Comparison of ENCODE assay signal across 8 cellular contexts in the genomic region with DNA sequence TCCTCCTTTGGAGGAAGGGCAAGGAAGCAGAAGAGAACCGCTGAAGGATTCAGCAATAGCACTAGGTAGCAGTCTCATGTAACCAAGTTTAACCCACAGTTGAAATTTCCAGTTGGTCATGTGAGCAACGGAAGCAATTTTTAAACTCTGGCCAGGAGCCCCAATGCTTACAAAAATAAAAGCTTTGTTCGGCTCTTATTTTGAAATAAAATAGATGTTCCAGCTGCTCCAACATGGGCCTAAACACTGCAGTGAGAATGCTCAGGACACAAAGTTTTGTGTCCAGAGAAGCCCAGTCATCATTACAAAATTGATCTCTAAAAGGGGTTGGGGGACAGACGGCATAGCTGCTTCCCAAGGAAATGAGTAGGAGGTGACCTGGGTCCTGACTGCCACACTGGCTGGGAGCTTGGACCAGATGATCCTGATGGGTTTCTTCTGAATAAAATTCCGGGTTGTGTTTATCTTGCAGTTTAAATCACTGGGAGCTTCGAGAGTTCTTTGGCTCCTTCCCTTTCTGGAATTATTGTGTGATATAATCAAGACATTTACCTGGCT. TPM values are rescaled to one million over a fixed set of nuclear protein-coding genes. Genes with fewer than 3 reads are reported as not detected.
DNase-seq lines count a peak whose midpoint lies in the region; ATAC-seq and TF ChIP-seq lines count a peak whose summit lies in the region.

No MANE protein-coding gene starts in this region.

- H3K36me3 ChIP-seq in SJSA1 = no peaks in the 10 kb centered on the region
- peaks cover 0 to 12% (median 2%) of the 10 kb centered on the region in 4 donors for H3K36me3 ChIP-seq in sigmoid colon

- ATAC-seq in GM21528 (IDR thresholded peaks at IDR 0.05; ENCODE audit: low FRiP score, unreplicated experiment) = peak; percentile 15

- H3K4me3 ChIP-seq in SJSA1 (peak overlapping the region; percentile 40), sigmoid colon (peak overlapping the region; percentile 43 to 57 (median 51))

- no peak for TF ChIP-seq POLR2A in sigmoid colon (IDR thresholded peaks at IDR 0.05)

- peak in 2 of 4 donors; percentile 22 to 59 for TF ChIP-seq EP300 in sigmoid colon (IDR thresholded peaks at IDR 0.05)

- H3K9me3 ChIP-seq in SJSA1 (replicated peaks) = no peaks in the 10 kb centered on the region
- no peaks in the 10 kb centered on the region for H3K9me3 ChIP-seq in sigmoid colon

- H3K4me1 ChIP-seq in SJSA1 (replicated peaks) = peaks cover 20% of the 10 kb centered on the region
- H3K4me1 ChIP-seq in sigmoid colon = peaks cover 0 to 36% (median 22%) of the 10 kb centered on the region in 4 donors

- H3K27me3 ChIP-seq in SJSA1 (replicated peaks) (no peaks in the 10 kb centered on the region), sigmoid colon (no peaks in the 10 kb centered on the region)

- H3K27ac ChIP-seq in SJSA1 = peak overlapping the region; percentile 76
- H3K27ac ChIP-seq in sigmoid colon = peak overlapping the region; percentile 86 to 97 (median 88)

- DNase-seq in AG08395 (ENCODE audit: low spot score) (peak; percentile 30), SJSA1 (ENCODE audit: low read depth in 1 of 2, low spot score in 2 of 2) (no peak), fibroblast of peridontal ligament (ENCODE audit: extremely low read depth) (peak; percentile 80), sigmoid colon (no peak), NCI-H2171 (lab: John Stamatoyannopoulos, UW) (no peak), HPDE6-E6E7 (ENCODE audit: extremely low spot score) (no peak), NCI-H2081 treated with DMSO at 0.1 percent for 48 hours (lab: John Stamatoyannopoulos, UW) (no peak)

- WGBS in sigmoid colon, 2 donors = 8 to 11% methylated on average over 6 of the region's 6 CpGs

- no peak for TF ChIP-seq CTCF in sigmoid colon (IDR thresholded peaks at IDR 0.05)

- intact Hi-C loops in sigmoid colon (cut with DNase I) = loop anchor here (2.0 to 5.0 kb wide), 3 partner anchors 161 to 500 kb away; a partner anchor contains a TSS

RNA-seq across cellular contexts. Expression of a gene that starts 0.5 kb away (rescaled TPM):
- total RNA-seq in SJSA1 (2014; rRNA removed; shearing (Covaris generic)) = 1.1 and 2.2 TPM in 2 replicates
- 10 to 100 TPM; 15.0 to 29.6 (median 22.8) TPM for total RNA-seq in sigmoid colon
- polyA plus RNA-seq in sigmoid colon = 10 to 100 TPM in 2 of 3 donors, 1 to 10 TPM in 1; 5.4 to 18.3 (median 10.9) TPM

RNA-seq across cellular contexts. Expression of a gene that starts 23.1 kb away (rescaled TPM):
- 67.1 and 81.6 TPM in 2 replicates for total RNA-seq in SJSA1 (2014; rRNA removed; shearing (Covaris generic))
- total RNA-seq in sigmoid colon = 10 to 100 TPM; 27.5 to 31.9 (median 29.2) TPM
- 10 to 100 TPM; 34.3 to 41.4 (median 39.3) TPM for polyA plus RNA-seq in sigmoid colon

Comparison
In these comparisons a context has a peak if more than half of its experiments do, and no peak if none do; other contexts are left out.
1. DNase-seq: peak in AG08395 (single experiment) and fibroblast of peridontal ligament (single experiment); none in SJSA1 (0 of 2), sigmoid colon (single experiment), NCI-H2171 (single experiment), HPDE6-E6E7 (single experiment) and NCI-H2081 treated with DMSO at 0.1 percent for 48 hours (single experiment).